Comparison of ENCODE assay signal across 29 cellular contexts in genomic region chr14:42057176-42057575, GRCh38.
DNase-seq lines count a peak whose midpoint lies in the region; ATAC-seq, FAIRE-seq and TF ChIP-seq lines count a peak whose summit lies in the region.
"Had no signal": no experiment of that assay in that cellular context is flagged by ENCODE, and none has a peak within 500 bp of the region (broad histone marks: within the 10 kb centered on the region; RNA-seq: fewer than 3 reads in every experiment).

No MANE protein-coding gene starts in this region.

- H3K4me2 ChIP-seq in GM23338 (no peak overlapping the region), H1 (ENCODE audit: insufficient read depth in 1 of 2, low read depth in 2 of 2, low read length in 2 of 2) (no peak overlapping the region)

- H4K5ac ChIP-seq in H1 (ENCODE audit: insufficient read length, low read depth, low read length), result no peak overlapping the region

- H3K23me2 ChIP-seq in H1 (ENCODE audit: low read depth, low read length), result no peaks in the 10 kb centered on the region

- no peaks in the 10 kb centered on the region for H3K79me2 ChIP-seq in GM23338 (replicated peaks; ENCODE audit: insufficient read depth)
- H3K79me2 ChIP-seq in H1 (ENCODE audit: control insufficient read depth in 1 of 2, insufficient read depth in 2 of 2, low read length in 2 of 2), result no peaks in the 10 kb centered on the region

- TF ChIP-seq POLR2A in H1 (IDR thresholded peaks at IDR 0.05; ENCODE audit: control extremely low read depth in 1 of 2, low read depth in 2 of 2, low read length in 2 of 2), result no peak

- H3K9ac ChIP-seq in H1 (replicated peaks in 1 of 4; ENCODE audit: extremely low read depth in 1 of 4, low read depth in 3 of 4, low read length in 3 of 4), result no peak overlapping the region

- no peak for TF ChIP-seq EP300 in H1 (IDR thresholded peaks at IDR 0.05; ENCODE audit: borderline replicate concordance in 1 of 2, low read depth in 2 of 2, low read length in 2 of 2)

- no peak overlapping the region for H4K8ac ChIP-seq in H1 (ENCODE audit: extremely low read depth, insufficient read depth, low read length)

- H2BK5ac ChIP-seq in H1 (ENCODE audit: low read depth, low read length), result no peak overlapping the region

- TF ChIP-seq RAD21 in H1 (IDR thresholded peaks at IDR 0.05 in 1 of 2, conservative IDR thresholded peaks at IDR 0.05 in 1 of 2; ENCODE audit: low read depth in 2 of 2, low read length in 2 of 2), result no peak

- H2BK20ac ChIP-seq in H1 (ENCODE audit: low read length), result no peak overlapping the region

- no peak overlapping the region for H3K27ac ChIP-seq in GM23338 (ENCODE audit: low read depth)
- no peak overlapping the region for H3K27ac ChIP-seq in H1 (ENCODE audit: low read depth, low read length)
- H3K27ac ChIP-seq: foreskin keratinocyte, HL-60, thoracic aorta, VCaP had no signal

- POLR2A ChIA-PET in H1 (lab: Charles Lee; ENCODE audit: partially characterized antibody), result no interaction called here

- H3K36me3 ChIP-seq in GM23338 (ENCODE audit: insufficient read depth), result no peaks in the 10 kb centered on the region
- H3K36me3 ChIP-seq in H1 (ENCODE audit: control insufficient read depth in 2 of 4, insufficient read depth in 4 of 4, low read length in 3 of 4), result no peaks in the 10 kb centered on the region
- H3K36me3 ChIP-seq: thoracic aorta had no signal

- no peak overlapping the region for H3K14ac ChIP-seq in H1 (ENCODE audit: insufficient read length)

- H3F3A ChIP-seq in GM23338 (replicated peaks; ENCODE audit: low read depth), result no peaks in the 10 kb centered on the region

- ATAC-seq in GM23338, result no peak
- ATAC-seq: foreskin keratinocyte, GM12878, HepG2, sciatic nerve had no signal

- no peaks in the 10 kb centered on the region for H4K20me1 ChIP-seq in GM23338 (replicated peaks; ENCODE audit: insufficient read depth)
- H4K20me1 ChIP-seq in H1 (replicated peaks in 1 of 2; ENCODE audit: control insufficient read depth in 1 of 2, insufficient read depth in 2 of 2, low read length in 2 of 2), result no peaks in the 10 kb centered on the region

- H2BK15ac ChIP-seq in H1 (ENCODE audit: low read length), result no peak overlapping the region

- H3K23ac ChIP-seq in H1 (ENCODE audit: insufficient read length), result no peak overlapping the region

- no peak overlapping the region for H2AK5ac ChIP-seq in H1 (ENCODE audit: low read depth, low read length)

- no peaks in the 10 kb centered on the region for H3K9me3 ChIP-seq in H1 (ENCODE audit: insufficient read depth in 2 of 2, low read depth in 1 of 2, low read length in 1 of 2)
- H3K9me3 ChIP-seq: Caco-2, thoracic aorta had no signal

- 100% methylated on average over 1 of the region's 1 CpG; no CpG with 5 or more reads in 1 of the 2 experiments for WGBS in H1 (ENCODE audit: extremely low coverage in 1 of 2, insufficient coverage in 1 of 2, insufficient read length in 1 of 2, insufficient replicate concordance in 2 of 2, low coverage in 1 of 2, low lambda C conversion rate in 2 of 2, missing lambda C conversion rate in 1 of 2), 2 experiments

- no peak overlapping the region for H3K18ac ChIP-seq in H1 (ENCODE audit: extremely low read depth, low read length)

- H2AFZ ChIP-seq in GM23338 (no peak overlapping the region; the same call in 1 of the 2 replicates), H1 (ENCODE audit: low read length) (0 out of 2 replicates have a peak overlapping the region, but pooled peaks have one; percentile 68)

- H3K9me3 Mint-ChIP-seq in GM23338, result peaks cover 3% of the 10 kb centered on the region; the same call in 1 of the 3 replicates

- no peak overlapping the region for H2BK12ac ChIP-seq in H1 (ENCODE audit: low read depth, low read length)

- no peak for FAIRE-seq in H1 (lab: Jason Lieb, UNC)
- FAIRE-seq: GM12878, HepG2 had no signal

- H3K27ac Mint-ChIP-seq in GM23338, result peak overlapping the region; percentile 22; the same call in 1 of the 2 replicates
- H3K27ac Mint-ChIP-seq: activated naive CD4-positive, alpha-beta T cell treated with anti-CD3 and anti-CD28 coated beads for 36 hours; H9; immature natural killer cell had no signal

- no peaks in the 10 kb centered on the region for H3K36me3 Mint-ChIP-seq in GM23338 (ENCODE audit: low read depth)
- H3K36me3 Mint-ChIP-seq: immature natural killer cell had no signal

- 0 out of 2 replicates have a peak, but pooled peaks cover 13% of the 10 kb centered on the region for H3K4me1 ChIP-seq in GM23338 (ENCODE audit: insufficient read depth)
- H3K4me1 ChIP-seq in H1 (replicated peaks in 1 of 4; ENCODE audit: control insufficient read depth in 3 of 4, insufficient read depth in 4 of 4, low read length in 3 of 4), result 0 out of 7 replicates have a peak, but pooled peaks cover 0 to 3% (median 0%) of the 10 kb centered on the region in 4 experiments
- H3K4me1 ChIP-seq: Caco-2, foreskin keratinocyte had no signal

- H3K4me3 Mint-ChIP-seq in GM23338, result no peak overlapping the region
- H3K4me3 Mint-ChIP-seq: activated naive CD4-positive, alpha-beta T cell treated with anti-CD3 and anti-CD28 coated beads for 36 hours; H9; immature natural killer cell; neural crest cell had no signal

- H3K4ac ChIP-seq in H1 (replicated peaks; ENCODE audit: insufficient read length, low read depth, low read length), result no peak overlapping the region

- peaks cover 2% of the 10 kb centered on the region for H3K27me3 Mint-ChIP-seq in GM23338 (ENCODE audit: insufficient read depth, low read depth, poor library complexity)

- TF ChIP-seq CTCF in GM23338 (conservative IDR thresholded peaks at IDR 0.05; ENCODE audit: low read depth in 2 of 2) (no peak), H1 (IDR thresholded peaks at IDR 0.05; ENCODE audit: control extremely low read depth in 1 of 3, insufficient read depth in 1 of 3, low read depth in 1 of 3, low read length in 3 of 3) (no peak)

- H3K27me3 ChIP-seq in GM23338 (ENCODE audit: insufficient read depth) (no peaks in the 10 kb centered on the region), H1 (replicated peaks in 1 of 4; ENCODE audit: control insufficient read depth in 3 of 4, extremely low read depth in 1 of 4, insufficient read depth in 3 of 4, low read length in 3 of 4) (no peaks in the 10 kb centered on the region)

- H3K79me1 ChIP-seq in H1 (ENCODE audit: low read depth, low read length), result no peaks in the 10 kb centered on the region

- H3K4me3 ChIP-seq in GM23338, result no peak overlapping the region
- H3K4me3 ChIP-seq in H1 (ENCODE audit: extremely low read depth in 1 of 4, insufficient read depth in 2 of 4, low read depth in 3 of 4, low read length in 4 of 4), result no peak overlapping the region
- H3K4me3 ChIP-seq: GM12878, thoracic aorta had no signal

- H3K9me2 ChIP-seq in GM23338 (ENCODE audit: insufficient read depth), result peaks cover 4% of the 10 kb centered on the region; the same call in 1 of the 2 replicates

- CTCF ChIA-PET in H1 (lab: Charles Lee; ENCODE audit: partially characterized antibody), result interaction anchor here (0.8 kb wide), 1 partner anchor 233 kb away, joined by 3 read pairs; no protein-coding TSS in a partner anchor

- H3K56ac ChIP-seq in H1 (replicated peaks; ENCODE audit: insufficient read length, low read depth, low read length), result no peak overlapping the region

- H3K4me1 Mint-ChIP-seq in GM23338, result peaks cover 11% of the 10 kb centered on the region; the same call in 2 of the 3 replicates
- H3K4me1 Mint-ChIP-seq: immature natural killer cell, neural crest cell had no signal

- H4K91ac ChIP-seq in H1 (replicated peaks; ENCODE audit: insufficient read length, low read length), result no peak overlapping the region

- DNase-seq in GM23338 (ENCODE audit: low spot score) (no peak), NCI-H2171 treated with DMSO at 0.1 percent for 48 hours (lab: John Stamatoyannopoulos, UW) (peak; percentile 43), H1 (ENCODE audit: low read depth in 1 of 2, low spot score in 2 of 2) (no peak), kidney glomerular epithelial cell (lab: John Stamatoyannopoulos, UW) (peak; percentile 6), dermis blood vessel endothelial cell (no peak), NCI-H345 treated with DMSO at 0.1 percent for 48 hours (lab: John Stamatoyannopoulos, UW; ENCODE audit: unreplicated experiment) (no peak), midbrain (lab: John Stamatoyannopoulos, UW) (no peak)
- no peak for DNase-seq in activated naive CD4-positive, alpha-beta T cell treated with anti-CD3 and anti-CD28 coated beads, Interleukin-2, amount 50 U/mL, for 16 hours
- DNase-seq: activated CD4-positive, alpha-beta T cell treated with anti-CD3 and anti-CD28 coated beads, Interleukin-2, amount 50 U/mL, for 1 hour; activated naive CD4-positive, alpha-beta T cell treated with anti-CD3 and anti-CD28 coated beads for 36 hours; C1 segment of cervical spinal cord; Caco-2; caudate nucleus; foreskin keratinocyte; H9; immature natural killer cell; NCI-H1048; NCI-H2029 treated with DMSO at 0.1 percent for 48 hours; NCI-H526; posterior cingulate gyrus; RPMI8226; stimulated activated naive CD4-positive, alpha-beta T cell treated with Interleukin-2 at 50 U/mL for 16 hours had no signal

- no peak overlapping the region for H2BK120ac ChIP-seq in H1 (replicated peaks; ENCODE audit: low read depth, low read length)

TF ChIP-seq in GM23338, 12 proteins besides CTCF, POLR2A, EP300 and RAD21:
- TF ChIP-seq EZH2phosphoT487 (IDR thresholded peaks at IDR 0.05; ENCODE audit: unreplicated experiment), result no peak
TF ChIP-seq in GM23338: peak in this region for 0.

TF ChIP-seq in H1, 55 proteins besides CTCF, POLR2A, EP300 and RAD21:
- TF ChIP-seq SAP30 (IDR thresholded peaks at IDR 0.05; ENCODE audit: insufficient read depth, insufficient replicate concordance, low read length), result no peak
- no peak for TF ChIP-seq E2F6 (IDR thresholded peaks at IDR 0.05)

Comparison
In these comparisons a context has a peak if more than half of its experiments do, and no peak if none do; other contexts are left out.
1. DNase-seq: peak in NCI-H2171 treated with DMSO at 0.1 percent for 48 hours (single experiment) and kidney glomerular epithelial cell (single experiment); none in GM23338 (single experiment), H1 (0 of 2), activated naive CD4-positive, alpha-beta T cell treated with anti-CD3 and anti-CD28 coated beads, Interleukin-2, amount 50 U/mL, for 16 hours (single experiment), dermis blood vessel endothelial cell (single experiment), NCI-H345 treated with DMSO at 0.1 percent for 48 hours (single experiment) and midbrain (single experiment).